In genomic region chr5:55934117-55934613, GRCh38 we compare ENCODE assay signal across 1 cellular context.
TF ChIP-seq lines count a peak whose summit lies in the region.

No MANE protein-coding gene starts in this region.

TF ChIP-seq in HepG2, 621 proteins besides CTCF, POLR2A, EP300 and RAD21 (continued from another document and continues in another):
- TF ChIP-seq, protein P1, sequence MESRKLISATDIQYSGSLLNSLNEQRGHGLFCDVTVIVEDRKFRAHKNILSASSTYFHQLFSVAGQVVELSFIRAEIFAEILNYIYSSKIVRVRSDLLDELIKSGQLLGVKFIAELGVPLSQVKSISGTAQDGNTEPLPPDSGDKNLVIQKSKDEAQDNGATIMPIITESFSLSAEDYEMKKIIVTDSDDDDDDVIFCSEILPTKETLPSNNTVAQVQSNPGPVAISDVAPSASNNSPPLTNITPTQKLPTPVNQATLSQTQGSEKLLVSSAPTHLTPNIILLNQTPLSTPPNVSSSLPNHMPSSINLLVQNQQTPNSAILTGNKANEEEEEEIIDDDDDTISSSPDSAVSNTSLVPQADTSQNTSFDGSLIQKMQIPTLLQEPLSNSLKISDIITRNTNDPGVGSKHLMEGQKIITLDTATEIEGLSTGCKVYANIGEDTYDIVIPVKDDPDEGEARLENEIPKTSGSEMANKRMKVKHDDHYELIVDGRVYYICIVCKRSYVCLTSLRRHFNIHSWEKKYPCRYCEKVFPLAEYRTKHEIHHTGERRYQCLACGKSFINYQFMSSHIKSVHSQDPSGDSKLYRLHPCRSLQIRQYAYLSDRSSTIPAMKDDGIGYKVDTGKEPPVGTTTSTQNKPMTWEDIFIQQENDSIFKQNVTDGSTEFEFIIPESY (CRISPR knock-in tag; IDR thresholded peaks at IDR 0.05): peak; percentile 76
- TF ChIP-seq CBX2 (IDR thresholded peaks at IDR 0.05; ENCODE audit: low read depth, low read length) (no peak), CBX2 (CRISPR knock-in tag; IDR thresholded peaks at IDR 0.05; ENCODE audit: low read depth) (no peak), ZNF703 (CRISPR knock-in tag; IDR thresholded peaks at IDR 0.05; ENCODE audit: borderline replicate concordance) (peak; percentile 99), ZNF383 (CRISPR knock-in tag; IDR thresholded peaks at IDR 0.05; ENCODE audit: borderline replicate concordance) (no peak), ISL2 (CRISPR knock-in tag; IDR thresholded peaks at IDR 0.05) (peak; percentile 99), E2F1 (CRISPR knock-in tag; IDR thresholded peaks at IDR 0.05) (peak; percentile 58; the same call in 1 of the 2 replicates), HNRNPL (IDR thresholded peaks at IDR 0.05; ENCODE audit: low read depth, low read length) (no peak), ZNF251 (CRISPR knock-in tag; IDR thresholded peaks at IDR 0.05) (no peak), CEBPG (CRISPR knock-in tag; IDR thresholded peaks at IDR 0.05) (peak; percentile 96), ZBTB26 (CRISPR knock-in tag; IDR thresholded peaks at IDR 0.05; ENCODE audit: borderline replicate concordance) (peak; percentile 46; the same call in 1 of the 2 replicates), ZNF567 (CRISPR knock-in tag; IDR thresholded peaks at IDR 0.05; ENCODE audit: borderline replicate concordance) (no peak), ZNF496 (CRISPR knock-in tag; IDR thresholded peaks at IDR 0.05; ENCODE audit: insufficient replicate concordance) (no peak), PREB (CRISPR knock-in tag; IDR thresholded peaks at IDR 0.05) (no peak), CC2D1A (CRISPR knock-in tag; IDR thresholded peaks at IDR 0.05) (no peak), ZNF468 (CRISPR knock-in tag; IDR thresholded peaks at IDR 0.05) (no peak), ZBTB21 (CRISPR knock-in tag; IDR thresholded peaks at IDR 0.05) (peak; percentile 97), ETV6 (CRISPR knock-in tag; conservative IDR thresholded peaks at IDR 0.05) (peak; percentile 51; the same call in 1 of the 2 replicates), ZNF143 (CRISPR knock-in tag; IDR thresholded peaks at IDR 0.05) (peak; percentile 66), RARG (CRISPR knock-in tag; IDR thresholded peaks at IDR 0.05; ENCODE audit: low read depth) (no peak), IKZF4 (CRISPR knock-in tag; IDR thresholded peaks at IDR 0.05; ENCODE audit: borderline replicate concordance, low read depth, not compliant biosample characterization) (no peak), ZNF225 (CRISPR knock-in tag; IDR thresholded peaks at IDR 0.05) (no peak), ZBTB42 (CRISPR knock-in tag; IDR thresholded peaks at IDR 0.05) (no peak), ZMAT3 (CRISPR knock-in tag; conservative IDR thresholded peaks at IDR 0.05) (peak; percentile 75; the same call in 1 of the 2 replicates), ETS1 (CRISPR knock-in tag; IDR thresholded peaks at IDR 0.05) (no peak), ZNF777 (CRISPR knock-in tag; IDR thresholded peaks at IDR 0.05) (no peak), MYC (CRISPR knock-in tag; IDR thresholded peaks at IDR 0.05; ENCODE audit: borderline replicate concordance) (peak; percentile 67; the same call in 1 of the 2 replicates), HNRNPH1 (optimal IDR thresholded peaks at IDR 0.05; ENCODE audit: low read depth, low read length) (no peak), EED (CRISPR knock-in tag; IDR thresholded peaks at IDR 0.05) (no peak), ZNF431 (CRISPR knock-in tag; IDR thresholded peaks at IDR 0.05; ENCODE audit: borderline replicate concordance, low read depth) (peak; percentile 88), ZNF7 (CRISPR knock-in tag; IDR thresholded peaks at IDR 0.05) (no peak), ZNF430 (CRISPR knock-in tag; IDR thresholded peaks at IDR 0.05) (peak; percentile 89; the same call in 1 of the 2 replicates), ZNF75D (CRISPR knock-in tag; IDR thresholded peaks at IDR 0.05; ENCODE audit: borderline replicate concordance) (no peak), ZXDC (CRISPR knock-in tag; IDR thresholded peaks at IDR 0.05) (0 out of 2 replicates have a peak, but pooled peaks have one; percentile 40), ZNF296 (CRISPR knock-in tag; conservative IDR thresholded peaks at IDR 0.05) (no peak), NCOA1 (CRISPR knock-in tag; IDR thresholded peaks at IDR 0.05) (peak; percentile 98), ZNF460 (CRISPR knock-in tag; IDR thresholded peaks at IDR 0.05; ENCODE audit: borderline replicate concordance) (no peak; the same call in 1 of the 2 replicates), ZNF577 (CRISPR knock-in tag; IDR thresholded peaks at IDR 0.05; ENCODE audit: borderline replicate concordance, low read depth) (no peak), NAIF1 (CRISPR knock-in tag; IDR thresholded peaks at IDR 0.05; ENCODE audit: borderline replicate concordance) (peak; percentile 72)
- TF ChIP-seq, protein P2, sequence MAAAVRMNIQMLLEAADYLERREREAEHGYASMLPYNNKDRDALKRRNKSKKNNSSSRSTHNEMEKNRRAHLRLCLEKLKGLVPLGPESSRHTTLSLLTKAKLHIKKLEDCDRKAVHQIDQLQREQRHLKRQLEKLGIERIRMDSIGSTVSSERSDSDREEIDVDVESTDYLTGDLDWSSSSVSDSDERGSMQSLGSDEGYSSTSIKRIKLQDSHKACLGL (CRISPR knock-in tag; IDR thresholded peaks at IDR 0.05): no peak
- TF ChIP-seq, protein P3, sequence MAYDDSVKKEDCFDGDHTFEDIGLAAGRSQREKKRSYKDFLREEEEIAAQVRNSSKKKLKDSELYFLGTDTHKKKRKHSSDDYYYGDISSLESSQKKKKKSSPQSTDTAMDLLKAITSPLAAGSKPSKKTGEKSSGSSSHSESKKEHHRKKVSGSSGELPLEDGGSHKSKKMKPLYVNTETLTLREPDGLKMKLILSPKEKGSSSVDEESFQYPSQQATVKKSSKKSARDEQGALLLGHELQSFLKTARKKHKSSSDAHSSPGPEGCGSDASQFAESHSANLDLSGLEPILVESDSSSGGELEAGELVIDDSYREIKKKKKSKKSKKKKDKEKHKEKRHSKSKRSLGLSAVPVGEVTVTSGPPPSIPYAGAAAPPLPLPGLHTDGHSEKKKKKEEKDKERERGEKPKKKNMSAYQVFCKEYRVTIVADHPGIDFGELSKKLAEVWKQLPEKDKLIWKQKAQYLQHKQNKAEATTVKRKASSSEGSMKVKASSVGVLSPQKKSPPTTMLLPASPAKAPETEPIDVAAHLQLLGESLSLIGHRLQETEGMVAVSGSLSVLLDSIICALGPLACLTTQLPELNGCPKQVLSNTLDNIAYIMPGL (CRISPR knock-in tag; IDR thresholded peaks at IDR 0.05; ENCODE audit: borderline replicate concordance in 1 of 2, low read depth in 1 of 2): peak; percentile 48 to 57; a peak in 2 of 4 replicates
- TF ChIP-seq, protein P4, sequence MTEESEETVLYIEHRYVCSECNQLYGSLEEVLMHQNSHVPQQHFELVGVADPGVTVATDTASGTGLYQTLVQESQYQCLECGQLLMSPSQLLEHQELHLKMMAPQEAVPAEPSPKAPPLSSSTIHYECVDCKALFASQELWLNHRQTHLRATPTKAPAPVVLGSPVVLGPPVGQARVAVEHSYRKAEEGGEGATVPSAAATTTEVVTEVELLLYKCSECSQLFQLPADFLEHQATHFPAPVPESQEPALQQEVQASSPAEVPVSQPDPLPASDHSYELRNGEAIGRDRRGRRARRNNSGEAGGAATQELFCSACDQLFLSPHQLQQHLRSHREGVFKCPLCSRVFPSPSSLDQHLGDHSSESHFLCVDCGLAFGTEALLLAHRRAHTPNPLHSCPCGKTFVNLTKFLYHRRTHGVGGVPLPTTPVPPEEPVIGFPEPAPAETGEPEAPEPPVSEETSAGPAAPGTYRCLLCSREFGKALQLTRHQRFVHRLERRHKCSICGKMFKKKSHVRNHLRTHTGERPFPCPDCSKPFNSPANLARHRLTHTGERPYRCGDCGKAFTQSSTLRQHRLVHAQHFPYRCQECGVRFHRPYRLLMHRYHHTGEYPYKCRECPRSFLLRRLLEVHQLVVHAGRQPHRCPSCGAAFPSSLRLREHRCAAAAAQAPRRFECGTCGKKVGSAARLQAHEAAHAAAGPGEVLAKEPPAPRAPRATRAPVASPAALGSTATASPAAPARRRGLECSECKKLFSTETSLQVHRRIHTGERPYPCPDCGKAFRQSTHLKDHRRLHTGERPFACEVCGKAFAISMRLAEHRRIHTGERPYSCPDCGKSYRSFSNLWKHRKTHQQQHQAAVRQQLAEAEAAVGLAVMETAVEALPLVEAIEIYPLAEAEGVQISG (CRISPR knock-in tag; IDR thresholded peaks at IDR 0.05): peak; percentile 81
- TF ChIP-seq, protein P5, sequence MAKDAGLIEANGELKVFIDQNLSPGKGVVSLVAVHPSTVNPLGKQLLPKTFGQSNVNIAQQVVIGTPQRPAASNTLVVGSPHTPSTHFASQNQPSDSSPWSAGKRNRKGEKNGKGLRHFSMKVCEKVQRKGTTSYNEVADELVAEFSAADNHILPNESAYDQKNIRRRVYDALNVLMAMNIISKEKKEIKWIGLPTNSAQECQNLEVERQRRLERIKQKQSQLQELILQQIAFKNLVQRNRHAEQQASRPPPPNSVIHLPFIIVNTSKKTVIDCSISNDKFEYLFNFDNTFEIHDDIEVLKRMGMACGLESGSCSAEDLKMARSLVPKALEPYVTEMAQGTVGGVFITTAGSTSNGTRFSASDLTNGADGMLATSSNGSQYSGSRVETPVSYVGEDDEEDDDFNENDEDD (CRISPR knock-in tag; IDR thresholded peaks at IDR 0.05; ENCODE audit: borderline replicate concordance): no peak; the same call in 1 of the 2 replicates
- TF ChIP-seq, protein P6, sequence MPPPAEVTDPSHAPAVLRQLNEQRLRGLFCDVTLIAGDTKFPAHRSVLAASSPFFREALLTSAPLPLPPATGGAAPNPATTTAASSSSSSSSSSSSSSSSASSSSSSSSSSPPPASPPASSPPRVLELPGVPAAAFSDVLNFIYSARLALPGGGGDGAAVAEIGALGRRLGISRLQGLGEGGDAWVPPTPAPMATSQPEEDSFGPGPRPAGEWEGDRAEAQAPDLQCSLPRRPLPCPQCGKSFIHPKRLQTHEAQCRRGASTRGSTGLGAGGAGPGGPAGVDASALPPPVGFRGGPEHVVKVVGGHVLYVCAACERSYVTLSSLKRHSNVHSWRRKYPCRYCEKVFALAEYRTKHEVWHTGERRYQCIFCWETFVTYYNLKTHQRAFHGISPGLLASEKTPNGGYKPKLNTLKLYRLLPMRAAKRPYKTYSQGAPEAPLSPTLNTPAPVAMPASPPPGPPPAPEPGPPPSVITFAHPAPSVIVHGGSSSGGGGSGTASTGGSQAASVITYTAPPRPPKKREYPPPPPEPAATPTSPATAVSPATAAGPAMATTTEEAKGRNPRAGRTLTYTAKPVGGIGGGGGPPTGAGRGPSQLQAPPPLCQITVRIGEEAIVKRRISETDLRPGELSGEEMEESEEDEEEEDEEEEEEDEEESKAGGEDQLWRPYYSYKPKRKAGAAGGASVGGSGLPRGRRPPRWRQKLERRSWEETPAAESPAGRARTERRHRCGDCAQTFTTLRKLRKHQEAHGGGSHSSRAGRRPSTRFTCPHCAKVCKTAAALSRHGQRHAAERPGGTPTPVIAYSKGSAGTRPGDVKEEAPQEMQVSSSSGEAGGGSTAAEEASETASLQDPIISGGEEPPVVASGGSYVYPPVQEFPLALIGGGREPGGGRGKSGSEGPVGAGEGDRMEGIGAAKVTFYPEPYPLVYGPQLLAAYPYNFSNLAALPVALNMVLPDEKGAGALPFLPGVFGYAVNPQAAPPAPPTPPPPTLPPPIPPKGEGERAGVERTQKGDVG (CRISPR knock-in tag; IDR thresholded peaks at IDR 0.05; ENCODE audit: borderline replicate concordance): peak; percentile 74; the same call in 1 of the 2 replicates
